16 cellular contexts compared by ENCODE assay signal in genomic region chr12:97404093-97404492, GRCh38. TPM values are rescaled to one million over a fixed set of nuclear protein-coding genes. Genes with fewer than 3 reads are reported as not detected.
A peak's percentile ranks its signal among the peaks of the same experiment; 100 is the strongest.
DNase-seq lines count a peak whose midpoint lies in the region; ATAC-seq and TF ChIP-seq lines count a peak whose summit lies in the region.
"Had no signal": no experiment of that assay in that cellular context is flagged by ENCODE, and none has a peak within 500 bp of the region (broad histone marks: within the 10 kb centered on the region; RNA-seq: fewer than 3 reads in every experiment).

No MANE protein-coding gene starts in this region.

- H3K4me2 ChIP-seq in mammary epithelial cell (ENCODE audit: insufficient read depth, low read depth, low read length): no peak overlapping the region

- ATAC-seq in GM19324 (IDR thresholded peaks at IDR 0.05; ENCODE audit: low FRiP score, unreplicated experiment) (peak; percentile 39), HG02623 (IDR thresholded peaks at IDR 0.05; ENCODE audit: unreplicated experiment) (peak; percentile 36), HG03354 (IDR thresholded peaks at IDR 0.05; ENCODE audit: poor library complexity, severe bottlenecking, unreplicated experiment) (peak; percentile 39)
- ATAC-seq: gastroesophageal sphincter; naive thymus-derived CD8-positive, alpha-beta T cell had no signal

- no peak overlapping the region for H3K4me3 ChIP-seq in mammary epithelial cell (replicated peaks in 1 of 3; ENCODE audit: insufficient read depth in 1 of 3, low read depth in 2 of 3, low read length in 3 of 3)
- H3K4me3 ChIP-seq: gastroesophageal sphincter, lower lobe of right lung, Peyer's patch had no signal

- intact Hi-C loops in mammary epithelial cell (cut with micrococcal nuclease): loop anchor here (1.0 to 10.0 kb wide), 3 partner anchors 255 to 829 kb away; no protein-coding TSS in a partner anchor

- in situ Hi-C loops in GM13976 (cut with MboI; ENCODE audit: low sequenced_read_pairs, unreplicated experiment) (no loop called here), mammary epithelial cell (cut with MboI; ENCODE audit: low sequenced_read_pairs in 2 of 2) (no loop called here)

- no peak overlapping the region for H2AFZ ChIP-seq in mammary epithelial cell (ENCODE audit: low read depth, low read length)

- WGBS in mammary epithelial cell (ENCODE audit: low coverage, missing lambda C conversion rate): 17% methylated on average over 1 of the region's 1 CpG

- no peaks in the 10 kb centered on the region for H4K20me1 ChIP-seq in mammary epithelial cell (ENCODE audit: insufficient read depth, low read length)

- no peaks in the 10 kb centered on the region for H3K9me3 ChIP-seq in mammary epithelial cell (replicated peaks; ENCODE audit: insufficient read depth, low read length)
- H3K9me3 ChIP-seq: gastroesophageal sphincter, lower lobe of right lung, Peyer's patch had no signal

- DNase-seq in GM13976 (ENCODE audit: low spot score): peak; percentile 12
- no peak for DNase-seq in SK-N-DZ (ENCODE audit: low spot score)
- DNase-seq in mammary epithelial cell: no peak
- no peak for DNase-seq in D341Med (ENCODE audit: low spot score)
- DNase-seq in kidney tubule cell (ENCODE audit: low spot score): no peak
- DNase-seq: lower lobe of right lung; naive thymus-derived CD8-positive, alpha-beta T cell; Peyer's patch had no signal

- H3K27me3 ChIP-seq in mammary epithelial cell (ENCODE audit: insufficient read depth, low read length): no peaks in the 10 kb centered on the region
- H3K27me3 ChIP-seq: gastroesophageal sphincter, Peyer's patch had no signal

- no TSS peak for BruUV-seq in mammary epithelial cell (replicated peaks; lab: Mats Ljungman, UMichigan)

- H3K4me1 ChIP-seq in mammary epithelial cell (ENCODE audit: insufficient read depth, low read length): no peaks in the 10 kb centered on the region
- H3K4me1 ChIP-seq: gastroesophageal sphincter, lower lobe of right lung, Peyer's patch had no signal

- dilution Hi-C loops in mammary epithelial cell (cut with HindIII; ENCODE audit: low sequenced_read_pairs): no loop called here

- no peak for TF ChIP-seq CTCF in GM13976 (IDR thresholded peaks at IDR 0.05; ENCODE audit: borderline replicate concordance, control extremely low read depth, extremely low read depth, insufficient read depth, missing control alignments)
- no peak for TF ChIP-seq CTCF in mammary epithelial cell (conservative IDR thresholded peaks at IDR 0.05 in 1 of 2, IDR thresholded peaks at IDR 0.05 in 1 of 2; ENCODE audit: extremely low read depth in 1 of 2, insufficient read depth in 1 of 2, low read depth in 1 of 2, low read length in 2 of 2)

- no peak overlapping the region for H3K9ac ChIP-seq in mammary epithelial cell (ENCODE audit: insufficient read depth, low read length)

- CTCF ChIA-PET in mammary epithelial cell (lab: Charles Lee; ENCODE audit: low non-redundant PET): interaction anchor here (0.7 kb wide), 1 partner anchor 529 kb away, joined by 5 read pairs; no protein-coding TSS in a partner anchor

- H3K79me2 ChIP-seq in mammary epithelial cell (ENCODE audit: insufficient read depth, low read length): no peaks in the 10 kb centered on the region

- no peaks in the 10 kb centered on the region for H3K36me3 ChIP-seq in mammary epithelial cell (ENCODE audit: insufficient read depth, low read length)
- H3K36me3 ChIP-seq: gastroesophageal sphincter, lower lobe of right lung, Peyer's patch had no signal

- H3K27ac ChIP-seq in mammary epithelial cell (ENCODE audit: insufficient read depth, low read depth, low read length): no peak overlapping the region
- H3K27ac ChIP-seq: gastroesophageal sphincter, lower lobe of right lung, Peyer's patch had no signal

RNA-seq across cellular contexts. Expression of gene RMST, which starts 58.5 kb away (rescaled TPM):
- polyA plus RNA-seq in SK-N-DZ (2014; cell fraction: cytosol; rRNA removed): 0.05 and 0.50 TPM in 2 replicates
- polyA plus RNA-seq in SK-N-DZ (2014; cell fraction: nucleus; rRNA removed): 0.25 and 0.92 TPM in 2 replicates
- under 1 TPM in 1 of 2 donors, not detected in 1; 0.33 TPM for total RNA-seq in mammary epithelial cell
- not detected for polyA plus RNA-seq in mammary epithelial cell
- polyA minus RNA-seq in mammary epithelial cell: not detected
- total RNA-seq: A673; CD4-positive, CD25-positive, alpha-beta regulatory T cell; endothelial cell of umbilical vein; naive thymus-derived CD8-positive, alpha-beta T cell; subcutaneous adipose tissue had no signal
- polyA plus RNA-seq: CD4-positive, CD25-positive, alpha-beta regulatory T cell; endothelial cell of umbilical vein; naive thymus-derived CD8-positive, alpha-beta T cell had no signal
